Comparison of ENCODE assay signal across 16 cellular contexts in the genomic region with DNA sequence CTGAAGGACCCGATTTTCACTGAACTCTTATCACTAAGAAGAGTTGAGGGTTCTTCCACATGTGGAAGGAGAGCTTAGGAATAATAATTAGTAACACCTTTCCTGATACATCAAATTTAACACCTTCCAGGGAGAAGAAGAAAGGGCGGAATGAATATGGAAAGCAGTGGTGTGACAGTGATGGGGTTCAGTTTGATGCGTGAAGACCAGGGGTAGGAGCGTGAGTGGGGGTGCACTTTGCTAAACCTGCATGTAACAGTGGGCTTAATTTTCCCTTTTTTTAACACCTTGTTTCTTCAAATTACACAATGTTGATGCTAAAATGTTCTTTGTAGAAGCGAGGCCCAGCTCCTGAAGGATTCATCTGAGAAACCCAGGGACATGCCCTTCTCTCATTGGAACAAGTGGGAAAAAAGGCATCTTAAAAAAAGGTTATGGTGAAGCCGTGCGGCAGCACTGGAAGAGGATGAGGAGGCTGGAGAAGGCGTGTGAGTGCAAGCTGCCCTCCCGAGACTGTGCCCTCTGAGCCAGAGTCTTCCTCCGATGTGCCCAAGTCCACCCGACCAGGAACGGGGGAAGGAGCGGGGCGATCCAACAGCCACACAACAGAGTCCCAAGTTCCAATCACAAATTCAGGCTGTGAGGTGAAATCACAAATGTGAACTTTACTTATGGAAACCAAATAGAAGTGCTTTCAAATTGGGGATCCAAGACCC.
DNase-seq lines count a peak whose midpoint lies in the region; ATAC-seq and TF ChIP-seq lines count a peak whose summit lies in the region.
"Had no signal": no experiment of that assay in that cellular context is flagged by ENCODE, and none has a peak within 500 bp of the region (broad histone marks: within the 10 kb centered on the region; RNA-seq: fewer than 3 reads in every experiment).

No MANE protein-coding gene starts in this region.

- H3K36me3 ChIP-seq in suprapubic skin (peaks cover 7% of the 10 kb centered on the region), ascending aorta (peaks cover 0 to 6% of the 10 kb centered on the region in 2 donors)

- POLR2A ChIA-PET in activated B cell treated with CpG ODN at 0.5 μM for 24 hours (lab: Charles Lee), result interaction anchor here (1.1 to 8.2 kb wide), 6 partner anchors 9 to 160 kb away, joined by 3 to 154 read pairs (median 5); no protein-coding TSS in a partner anchor

- peak overlapping the region in 1 of 2 donors; percentile 1 for H3K4me3 Mint-ChIP-seq in activated T-cell treated with anti-CD3 and anti-CD28 coated beads, Interleukin-2, amount 50 U/mL, for 72 hours
- no peak overlapping the region for H3K4me3 Mint-ChIP-seq in activated B cell treated with CpG ODN at 0.5 μM for 24 hours
- H3K4me3 Mint-ChIP-seq in naive B cell, result peak overlapping the region in 4 of 8 donors; percentile 21 to 77 (median 42)

- TF ChIP-seq CTCF in activated B cell treated with CpG ODN at 0.5 μM for 24 hours (IDR thresholded peaks at IDR 0.05) (no peak), suprapubic skin (IDR thresholded peaks at IDR 0.05) (no peak), GM13977 (IDR thresholded peaks at IDR 0.05; ENCODE audit: extremely low read depth, insufficient read depth, missing control alignments) (no peak), ascending aorta (IDR thresholded peaks at IDR 0.05) (no peak)

- H3K9me3 Mint-ChIP-seq in activated T-cell treated with anti-CD3 and anti-CD28 coated beads, Interleukin-2, amount 50 U/mL, for 72 hours, result no peaks in the 10 kb centered on the region
- H3K9me3 Mint-ChIP-seq in activated B cell treated with CpG ODN at 0.5 μM for 24 hours (no peaks in the 10 kb centered on the region), naive B cell (no peaks in the 10 kb centered on the region)

- TF ChIP-seq POLR2A in suprapubic skin (IDR thresholded peaks at IDR 0.05) (no peak), GM18505 (IDR thresholded peaks at IDR 0.05; ENCODE audit: borderline replicate concordance, extremely low read depth, insufficient read depth, insufficient read length) (no peak)

- H3K27me3 ChIP-seq in suprapubic skin, result no peaks in the 10 kb centered on the region
- no peaks in the 10 kb centered on the region for H3K27me3 ChIP-seq in ascending aorta
- H3K27me3 ChIP-seq: tibial artery had no signal

- H3K4me1 ChIP-seq in suprapubic skin, result peaks cover 46% of the 10 kb centered on the region
- peaks cover 0 to 9% of the 10 kb centered on the region in 2 donors for H3K4me1 ChIP-seq in ascending aorta

- ATAC-seq in activated T-cell treated with anti-CD3 and anti-CD28 coated beads, Interleukin-2, amount 50 U/mL, for 72 hours (replicated peaks in 1 of 2), result no peak
- ATAC-seq in activated B cell treated with CpG ODN at 0.5 μM for 24 hours (ENCODE audit: low read depth) (no peak), naive B cell (ENCODE audit: low read depth in 2 of 2) (no peak), GM18505 (IDR thresholded peaks at IDR 0.05; ENCODE audit: unreplicated experiment) (no peak)
- ATAC-seq: left lobe of liver, PC-3, SK-N-SH treated with all-trans-retinoic acid at 6 μM for 48 hours had no signal

- 91% methylated on average over 14 of the region's 14 CpGs for WGBS in suprapubic skin

- no peaks in the 10 kb centered on the region for H3K27me3 Mint-ChIP-seq in activated T-cell treated with anti-CD3 and anti-CD28 coated beads, Interleukin-2, amount 50 U/mL, for 72 hours (ENCODE audit: low read depth)
- H3K27me3 Mint-ChIP-seq in activated B cell treated with CpG ODN at 0.5 μM for 24 hours (no peaks in the 10 kb centered on the region), naive B cell (no peaks in the 10 kb centered on the region)

- intact Hi-C loops in activated B cell treated with CpG ODN at 0.5 μM for 24 hours (cut with micrococcal nuclease), result no loop called here
- intact Hi-C loops in ascending aorta (cut with DNase I), result no loop called here

- peaks cover 6 to 9% of the 10 kb centered on the region in 2 donors for H3K36me3 Mint-ChIP-seq in activated T-cell treated with anti-CD3 and anti-CD28 coated beads, Interleukin-2, amount 50 U/mL, for 72 hours (ENCODE audit: insufficient read depth in 2 of 2)
- peaks cover 16% of the 10 kb centered on the region for H3K36me3 Mint-ChIP-seq in activated B cell treated with CpG ODN at 0.5 μM for 24 hours (ENCODE audit: low read depth)
- H3K36me3 Mint-ChIP-seq in naive B cell, result peaks cover 5 to 14% of the 10 kb centered on the region in 2 donors

- CTCF ChIA-PET in activated B cell treated with CpG ODN at 0.5 μM for 24 hours (lab: Charles Lee), result interaction anchor here (1.0 to 3.6 kb wide), 4 partner anchors 47 to 160 kb away, joined by 3 to 31 read pairs (median 8); no protein-coding TSS in a partner anchor

- H3K9me3 ChIP-seq in suprapubic skin (no peaks in the 10 kb centered on the region), ascending aorta (no peaks in the 10 kb centered on the region)
- H3K9me3 ChIP-seq: tibial artery had no signal

- peaks cover 48% of the 10 kb centered on the region for H3K4me1 Mint-ChIP-seq in activated T-cell treated with anti-CD3 and anti-CD28 coated beads, Interleukin-2, amount 50 U/mL, for 72 hours (ENCODE audit: low read depth)
- H3K4me1 Mint-ChIP-seq in activated B cell treated with CpG ODN at 0.5 μM for 24 hours, result peaks cover 64% of the 10 kb centered on the region
- H3K4me1 Mint-ChIP-seq in naive B cell, result peaks cover 49 to 66% (median 64%) of the 10 kb centered on the region in 3 donors

- H3K4me3 ChIP-seq in suprapubic skin (no peak overlapping the region), ascending aorta (no peak overlapping the region)
- H3K4me3 ChIP-seq: tibial artery had no signal

- no peak for DNase-seq in activated T-cell treated with anti-CD3 and anti-CD28 coated beads, Interleukin-2, amount 50 U/mL, for 72 hours
- DNase-seq in activated T-cell treated with anti-CD3 and anti-CD28 coated beads, Interleukin-2, amount 50 U/mL, for 48 hours, result no peak
- DNase-seq in activated B cell treated with CpG ODN at 0.5 μM for 24 hours (no peak), naive B cell (no peak), suprapubic skin (ENCODE audit: low spot score in 2 of 2) (no peak), GM13977 (ENCODE audit: low spot score) (no peak), ascending aorta (ENCODE audit: low spot score in 2 of 2) (no peak)
- DNase-seq: activated T-cell treated with anti-CD3 and anti-CD28 coated beads for 4 hours, dermis blood vessel endothelial cell, NCI-H187, NCI-H524, PC-3, tibial artery had no signal

- H3K27ac Mint-ChIP-seq in activated T-cell treated with anti-CD3 and anti-CD28 coated beads, Interleukin-2, amount 50 U/mL, for 72 hours, result peak overlapping the region; percentile 74
- peak overlapping the region; percentile 91 for H3K27ac Mint-ChIP-seq in activated B cell treated with CpG ODN at 0.5 μM for 24 hours
- peak overlapping the region; percentile 6 to 99 (median 92) for H3K27ac Mint-ChIP-seq in naive B cell

- in situ Hi-C loops in GM13977 (cut with MboI; ENCODE audit: low pct_unique_long_range_greater_than_20kb, low sequenced_read_pairs, unreplicated experiment), result no loop called here

- H3K27ac ChIP-seq in suprapubic skin (peak overlapping the region; percentile 44), ascending aorta (no peak overlapping the region)

- TF ChIP-seq EP300 in suprapubic skin (IDR thresholded peaks at IDR 0.05), result no peak
